Comparison of ENCODE assay signal across 16 cellular contexts in the genomic region with DNA sequence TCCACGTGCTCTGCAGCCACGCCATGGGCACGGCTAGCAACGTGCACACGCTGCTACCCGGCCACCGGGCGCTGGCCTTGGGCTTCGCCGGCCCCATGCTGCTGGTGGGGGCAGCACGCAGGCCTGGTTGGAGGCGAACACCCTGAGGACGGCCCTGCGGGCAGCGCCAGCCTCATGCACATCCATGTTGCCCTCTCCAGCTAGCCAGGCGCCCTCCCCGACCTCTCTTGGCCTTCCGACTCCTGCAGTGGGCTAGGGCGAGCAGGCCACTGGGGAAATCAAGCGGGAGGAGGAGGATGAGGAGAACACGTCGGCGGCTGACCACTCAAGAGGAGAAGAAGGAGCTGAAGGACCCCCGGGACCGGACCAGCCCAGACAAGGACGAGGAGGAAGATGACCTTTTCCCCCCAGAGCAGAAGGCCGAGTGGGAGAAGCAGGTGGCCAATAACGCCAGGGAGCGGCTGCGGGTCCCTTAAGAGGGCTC.
"Had no signal": no experiment of that assay in that cellular context is flagged by ENCODE, and none has a peak within 500 bp of the region (broad histone marks: within the 10 kb centered on the region; RNA-seq: fewer than 3 reads in every experiment).

No MANE protein-coding gene starts in this region.

- H3K9ac ChIP-seq: parathyroid adenoma had no signal

- H3K27me3 ChIP-seq: breast epithelium, neutrophil, stomach had no signal

- H3K4me1 Mint-ChIP-seq: activated CD4-positive, alpha-beta T cell treated with anti-CD3 and anti-CD28 coated beads, Interleukin-2, amount 10 ng/mL, durations not matched to agents 7 days and 5 days had no signal

- H3K4me3 ChIP-seq: breast epithelium, stomach had no signal

- H3K27ac ChIP-seq: breast epithelium, neutrophil, parathyroid adenoma, stomach had no signal

- DNase-seq: activated CD4-positive, alpha-beta T cell treated with anti-CD3 and anti-CD28 coated beads, Interleukin-2, amount 10 ng/mL, durations not matched to agents 7 days and 5 days; activated CD8-positive, alpha-beta T cell treated with anti-CD3 and anti-CD28 coated beads, Interleukin-2, amount 10 ng/mL, durations not matched to agents 7 days and 5 days; activated naive CD4-positive, alpha-beta T cell treated with Interleukin-2 at 50 U/mL for 16 hours; activated T-cell treated with anti-CD3 and anti-CD28 coated beads, Interleukin-2, amount 50 U/mL, for 24 hours; cerebellar nuclear complex; effector CD4-positive, alpha-beta T cell; mesendoderm; stomach had no signal

- H3K9me3 Mint-ChIP-seq: activated T-helper 2 cell treated with anti-CD3 and anti-CD28 coated beads, Interferon-gamma antibody, Interleukin-2, Interleukin-4, amounts not matched to agents 10 μg/mL and 5 μg/mL and 100 μg/mL, durations not matched to agents 14 hours and 24 hours and 36 hours; type B pancreatic cell had no signal

- H3K27me3 Mint-ChIP-seq: activated CD4-positive, alpha-beta T cell treated with anti-CD3 and anti-CD28 coated beads, Interleukin-2, amount 10 ng/mL, durations not matched to agents 7 days and 5 days; activated T-cell treated with anti-CD3 and anti-CD28 coated beads, Interleukin-2, amount 50 U/mL, for 24 hours; naive thymus-derived CD8-positive, alpha-beta T cell; type B pancreatic cell had no signal

- H3K4me1 ChIP-seq: breast epithelium, parathyroid adenoma, stomach had no signal

- H3K27ac Mint-ChIP-seq: activated CD4-positive, alpha-beta T cell treated with anti-CD3 and anti-CD28 coated beads, Interleukin-2, amount 10 ng/mL, durations not matched to agents 7 days and 5 days; activated CD8-positive, alpha-beta T cell treated with anti-CD3 and anti-CD28 coated beads, Interleukin-2, amount 10 ng/mL, durations not matched to agents 7 days and 5 days; activated T-cell treated with anti-CD3 and anti-CD28 coated beads, Interleukin-2, amount 50 U/mL, for 24 hours; activated T-helper 2 cell treated with anti-CD3 and anti-CD28 coated beads, Interferon-gamma antibody, Interleukin-2, Interleukin-4, amounts not matched to agents 10 μg/mL and 5 μg/mL and 100 μg/mL, durations not matched to agents 14 hours and 24 hours and 36 hours; naive thymus-derived CD8-positive, alpha-beta T cell; T-helper 1 cell treated with Interleukin-12 subunit alpha and Interleukin-12 subunit beta and Interleukin-4 antibody, amounts not matched to agents 30 μg/mL and 1 μg/mL, for 36 hours; type B pancreatic cell had no signal

- H3K79me2 ChIP-seq: parathyroid adenoma had no signal

- H3K4me3 Mint-ChIP-seq: activated CD4-positive, alpha-beta T cell treated with anti-CD3 and anti-CD28 coated beads, Interleukin-2, amount 10 ng/mL, durations not matched to agents 7 days and 5 days; activated CD8-positive, alpha-beta T cell treated with anti-CD3 and anti-CD28 coated beads, Interleukin-2, amount 10 ng/mL, durations not matched to agents 7 days and 5 days; activated T-cell treated with anti-CD3 and anti-CD28 coated beads, Interleukin-2, amount 50 U/mL, for 24 hours; naive thymus-derived CD8-positive, alpha-beta T cell; T-helper 1 cell treated with Interleukin-12 subunit alpha and Interleukin-12 subunit beta and Interleukin-4 antibody, amounts not matched to agents 30 μg/mL and 1 μg/mL, for 36 hours; type B pancreatic cell had no signal

- H2AFZ ChIP-seq: parathyroid adenoma had no signal

- H3K9me3 ChIP-seq: neutrophil had no signal

- ATAC-seq: activated CD4-positive, CD25-positive, alpha-beta regulatory T cell treated with anti-CD3 and anti-CD28 coated beads, Interleukin-2, amount 50 U/mL, for 24 hours; activated CD8-positive, alpha-beta T cell treated with anti-CD3 and anti-CD28 coated beads, Interleukin-2, amount 10 ng/mL, durations not matched to agents 7 days and 5 days; naive thymus-derived CD8-positive, alpha-beta T cell had no signal
